8 cellular contexts compared by ENCODE assay signal in the genomic region with DNA sequence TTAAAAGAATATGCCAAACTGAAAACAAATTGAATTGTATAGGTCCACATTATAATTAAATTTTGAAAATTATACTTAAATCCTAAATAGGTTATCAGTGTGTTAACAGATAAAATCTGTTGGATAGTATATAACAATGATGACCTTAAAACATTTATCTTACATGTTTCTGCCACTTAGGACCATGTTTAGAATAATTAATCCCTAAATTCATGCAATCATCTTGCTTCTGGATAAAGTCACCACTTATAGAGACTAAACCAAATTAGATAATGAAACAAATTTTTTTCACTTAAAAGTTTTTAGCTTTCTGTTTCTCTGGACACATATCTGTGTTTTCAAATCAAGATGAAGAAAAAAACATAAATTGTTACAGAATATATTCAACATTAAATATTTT.
"Had no signal": no experiment of that assay in that cellular context is flagged by ENCODE, and none has a peak within 500 bp of the region (broad histone marks: within the 10 kb centered on the region; RNA-seq: fewer than 3 reads in every experiment).

No MANE protein-coding gene starts in this region.

- DNase-seq: H9, HCEC 1CT, IMR-90, KBM-7 had no signal

- ATAC-seq: GM23338 had no signal

- FAIRE-seq: H1, H54, HTR-8/SVneo had no signal
